In the genomic region with DNA sequence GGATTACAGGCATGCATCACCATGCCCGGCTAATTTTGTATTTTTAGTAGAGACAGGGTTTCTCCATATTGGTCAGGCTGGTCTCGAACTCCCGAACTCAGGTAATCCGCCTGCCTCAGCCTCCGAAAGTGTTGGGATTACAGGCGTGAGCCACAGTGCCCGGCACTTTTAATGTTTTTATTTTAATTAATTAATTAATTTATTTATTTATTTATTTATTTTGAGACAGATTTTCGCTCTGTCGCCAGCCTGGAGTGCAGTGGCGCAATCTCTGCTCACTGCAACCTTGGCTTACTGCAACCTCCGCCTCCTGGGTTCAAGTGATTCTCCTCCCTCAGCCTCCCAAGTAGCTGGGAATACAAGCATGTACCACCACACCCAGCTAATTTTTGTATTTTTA, we compare ENCODE assay signal across 1 cellular context.
TF ChIP-seq lines count a peak whose summit lies in the region.

No MANE protein-coding gene starts in this region.

TF ChIP-seq in HEK293, 187 proteins besides CTCF, POLR2A, EP300 and RAD21:
- TF ChIP-seq ZBTB11 (tag by site-specific recombination; conservative IDR thresholded peaks at IDR 0.05; ENCODE audit: low read depth) (peak; percentile 52), ZNF623 (tag by site-specific recombination; IDR thresholded peaks at IDR 0.05) (peak; percentile 45; the same call in 1 of the 2 replicates), ZBTB8A (tag by site-specific recombination; IDR thresholded peaks at IDR 0.05) (peak; percentile 58), ZNF394 (tag by site-specific recombination; IDR thresholded peaks at IDR 0.05; ENCODE audit: borderline replicate concordance) (peak; percentile 82), ZNF426 (tag by site-specific recombination; IDR thresholded peaks at IDR 0.05) (peak; percentile 59), ZNF558 (tag by site-specific recombination; IDR thresholded peaks at IDR 0.05) (0 out of 2 replicates have a peak, but pooled peaks have one; percentile 40), ZNF560 (tag by site-specific recombination; IDR thresholded peaks at IDR 0.05; ENCODE audit: borderline replicate concordance) (0 out of 2 replicates have a peak, but pooled peaks have one; percentile 19), ZNF140 (tag by site-specific recombination; IDR thresholded peaks at IDR 0.05) (peak; percentile 25; the same call in 1 of the 2 replicates)
- TF ChIP-seq, protein P1, sequence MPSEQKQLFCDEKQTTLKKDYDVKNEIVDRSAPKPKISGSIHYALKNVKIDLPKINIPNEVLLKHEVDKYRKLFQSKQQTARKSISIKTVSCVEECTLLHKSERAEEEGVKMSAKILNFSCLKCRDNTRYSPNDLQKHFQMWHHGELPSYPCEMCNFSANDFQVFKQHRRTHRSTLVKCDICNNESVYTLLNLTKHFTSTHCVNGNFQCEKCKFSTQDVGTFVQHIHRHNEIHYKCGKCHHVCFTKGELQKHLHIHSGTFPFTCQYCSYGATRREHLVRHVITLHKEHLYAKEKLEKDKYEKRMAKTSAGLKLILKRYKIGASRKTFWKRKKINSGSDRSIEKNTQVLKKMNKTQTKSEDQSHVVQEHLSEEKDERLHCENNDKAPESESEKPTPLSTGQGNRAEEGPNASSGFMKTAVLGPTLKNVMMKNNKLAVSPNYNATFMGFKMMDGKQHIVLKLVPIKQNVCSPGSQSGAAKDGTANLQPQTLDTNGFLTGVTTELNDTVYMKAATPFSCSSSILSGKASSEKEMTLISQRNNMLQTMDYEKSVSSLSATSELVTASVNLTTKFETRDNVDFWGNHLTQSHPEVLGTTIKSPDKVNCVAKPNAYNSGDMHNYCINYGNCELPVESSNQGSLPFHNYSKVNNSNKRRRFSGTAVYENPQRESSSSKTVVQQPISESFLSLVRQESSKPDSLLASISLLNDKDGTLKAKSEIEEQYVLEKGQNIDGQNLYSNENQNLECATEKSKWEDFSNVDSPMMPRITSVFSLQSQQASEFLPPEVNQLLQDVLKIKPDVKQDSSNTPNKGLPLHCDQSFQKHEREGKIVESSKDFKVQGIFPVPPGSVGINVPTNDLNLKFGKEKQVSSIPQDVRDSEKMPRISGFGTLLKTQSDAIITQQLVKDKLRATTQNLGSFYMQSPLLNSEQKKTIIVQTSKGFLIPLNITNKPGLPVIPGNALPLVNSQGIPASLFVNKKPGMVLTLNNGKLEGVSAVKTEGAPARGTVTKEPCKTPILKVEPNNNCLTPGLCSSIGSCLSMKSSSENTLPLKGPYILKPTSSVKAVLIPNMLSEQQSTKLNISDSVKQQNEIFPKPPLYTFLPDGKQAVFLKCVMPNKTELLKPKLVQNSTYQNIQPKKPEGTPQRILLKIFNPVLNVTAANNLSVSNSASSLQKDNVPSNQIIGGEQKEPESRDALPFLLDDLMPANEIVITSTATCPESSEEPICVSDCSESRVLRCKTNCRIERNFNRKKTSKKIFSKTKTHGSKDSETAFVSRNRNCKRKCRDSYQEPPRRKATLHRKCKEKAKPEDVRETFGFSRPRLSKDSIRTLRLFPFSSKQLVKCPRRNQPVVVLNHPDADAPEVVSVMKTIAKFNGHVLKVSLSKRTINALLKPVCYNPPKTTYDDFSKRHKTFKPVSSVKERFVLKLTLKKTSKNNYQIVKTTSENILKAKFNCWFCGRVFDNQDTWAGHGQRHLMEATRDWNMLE (tag by site-specific recombination; conservative IDR thresholded peaks at IDR 0.05; ENCODE audit: low read depth): peak; percentile 67; the same call in 1 of the 2 replicates
